ENCODE assay signal across 10 cellular contexts in the genomic region with DNA sequence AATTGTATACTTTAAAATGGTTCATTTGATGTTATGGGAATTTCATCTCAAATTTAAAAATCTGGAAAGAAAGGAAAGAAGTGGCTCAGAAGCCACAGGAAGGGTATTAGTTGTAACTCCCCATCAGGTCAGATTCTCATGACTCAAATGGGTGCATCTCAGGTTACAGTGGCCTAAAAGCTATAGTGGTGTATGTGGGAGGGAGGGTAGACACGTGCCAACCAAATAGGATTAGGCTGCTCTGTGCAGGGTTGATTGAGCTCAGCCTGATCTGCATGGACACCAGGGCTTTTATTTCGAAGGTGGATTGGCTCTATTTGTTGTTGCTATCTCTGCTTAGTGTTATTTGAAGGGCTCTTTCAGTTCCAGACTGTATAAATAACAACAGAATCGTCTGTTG.
DNase-seq lines count a peak whose midpoint lies in the region; ATAC-seq and TF ChIP-seq lines count a peak whose summit lies in the region.
"Had no signal": no experiment of that assay in that cellular context is flagged by ENCODE, and none has a peak within 500 bp of the region (broad histone marks: within the 10 kb centered on the region; RNA-seq: fewer than 3 reads in every experiment).

No MANE protein-coding gene starts in this region.

- H3K4me2 ChIP-seq in skeletal muscle satellite cell (ENCODE audit: low read length) = peak overlapping the region; percentile 9

- H3K4me1 ChIP-seq in endodermal cell (ENCODE audit: control insufficient read depth, insufficient read depth, low read length) (peaks cover 20% of the 10 kb centered on the region), skeletal muscle satellite cell (ENCODE audit: control insufficient read depth, insufficient read depth, low read length) (peaks cover 12% of the 10 kb centered on the region), gastroesophageal sphincter (no peaks in the 10 kb centered on the region)

- no peak overlapping the region for H3K4me3 Mint-ChIP-seq in endodermal cell
- H3K4me3 Mint-ChIP-seq: dendritic cell treated with granulocyte-macrophage colony-stimulating factor and Interleukin-4, amounts not matched to agents 40 ng/mL and 50 ng/mL, for 4 days had no signal

- TF ChIP-seq CTCF in endodermal cell (conservative IDR thresholded peaks at IDR 0.05) = no peak
- TF ChIP-seq CTCF in gastroesophageal sphincter (IDR thresholded peaks at IDR 0.05) = no peak
- TF ChIP-seq CTCF in coronary artery (IDR thresholded peaks at IDR 0.05) = no peak

- DNase-seq in DMS79 treated with DMSO at 0.1 percent for 48 hours (lab: John Stamatoyannopoulos, UW) (peak; percentile 18), DMS79 (lab: John Stamatoyannopoulos, UW) (no peak), NCI-H748 (lab: John Stamatoyannopoulos, UW; ENCODE audit: unreplicated experiment) (peak; percentile 77), endodermal cell (peak; percentile 72), coronary artery (ENCODE audit: low spot score) (no peak)
- DNase-seq: small intestine had no signal

- no peak overlapping the region for H3K27ac Mint-ChIP-seq in endodermal cell
- H3K27ac Mint-ChIP-seq: dendritic cell treated with granulocyte-macrophage colony-stimulating factor and Interleukin-4, amounts not matched to agents 40 ng/mL and 50 ng/mL, for 4 days had no signal

- H3K27me3 Mint-ChIP-seq in endodermal cell (ENCODE audit: insufficient read depth) = no peaks in the 10 kb centered on the region
- H3K27me3 Mint-ChIP-seq: dendritic cell treated with granulocyte-macrophage colony-stimulating factor and Interleukin-4, amounts not matched to agents 40 ng/mL and 50 ng/mL, for 4 days had no signal

- H3K36me3 Mint-ChIP-seq in endodermal cell (ENCODE audit: low read depth) = no peaks in the 10 kb centered on the region

- H3K9me3 Mint-ChIP-seq in endodermal cell = no peaks in the 10 kb centered on the region
- H3K9me3 Mint-ChIP-seq: dendritic cell treated with granulocyte-macrophage colony-stimulating factor and Interleukin-4, amounts not matched to agents 40 ng/mL and 50 ng/mL, for 4 days had no signal

- no peak for TF ChIP-seq POLR2A in gastroesophageal sphincter (IDR thresholded peaks at IDR 0.05)

- H3K27me3 ChIP-seq in endodermal cell (ENCODE audit: control insufficient read depth, insufficient read depth, low read length, poor library complexity, severe bottlenecking) (no peaks in the 10 kb centered on the region), skeletal muscle satellite cell (ENCODE audit: control insufficient read depth, insufficient read depth, low read length) (no peaks in the 10 kb centered on the region), gastroesophageal sphincter (no peaks in the 10 kb centered on the region)

- H3K4me3 ChIP-seq in endodermal cell (ENCODE audit: low read length) = peak overlapping the region; percentile 11
- H3K4me3 ChIP-seq in skeletal muscle satellite cell (ENCODE audit: low read length) = no peak overlapping the region
- H3K4me3 ChIP-seq in gastroesophageal sphincter = no peak overlapping the region
- H3K4me3 ChIP-seq in coronary artery = no peak overlapping the region

- H3K9ac ChIP-seq in endodermal cell (ENCODE audit: extremely low read depth, low read length, poor library complexity, severe bottlenecking) = no peak overlapping the region
- H3K9ac ChIP-seq in skeletal muscle satellite cell (ENCODE audit: low read depth, low read length) = no peak overlapping the region

- ATAC-seq in gastroesophageal sphincter = no peak
- no peak for ATAC-seq in GM21423 (IDR thresholded peaks at IDR 0.05; ENCODE audit: unreplicated experiment)

- no peak overlapping the region for H3K27ac ChIP-seq in endodermal cell (ENCODE audit: low read depth, low read length)
- no peak overlapping the region for H3K27ac ChIP-seq in gastroesophageal sphincter
- H3K27ac ChIP-seq in coronary artery = no peak overlapping the region

- H3K9me3 ChIP-seq in endodermal cell (ENCODE audit: control insufficient read depth, low read length) (no peaks in the 10 kb centered on the region), skeletal muscle satellite cell (replicated peaks; ENCODE audit: low read length) (no peaks in the 10 kb centered on the region), gastroesophageal sphincter (no peaks in the 10 kb centered on the region)

- peaks cover 40% of the 10 kb centered on the region for H3K4me1 Mint-ChIP-seq in endodermal cell

- H3K36me3 ChIP-seq in endodermal cell (ENCODE audit: control insufficient read depth, insufficient read depth, low read length) (no peaks in the 10 kb centered on the region), skeletal muscle satellite cell (ENCODE audit: insufficient read depth, low read length) (no peaks in the 10 kb centered on the region), gastroesophageal sphincter (no peaks in the 10 kb centered on the region)

- WGBS in endodermal cell (ENCODE audit: insufficient coverage in 1 of 2, insufficient read length in 1 of 2), 2 experiments = 36 to 71% methylated on average over 1 to 3 of the region's 3 CpGs
- WGBS in gastroesophageal sphincter (ENCODE audit: low coverage in 1 of 2), 2 donors = 33 to 50% methylated on average over 3 of the region's 3 CpGs

- no peak for TF ChIP-seq EP300 in gastroesophageal sphincter (IDR thresholded peaks at IDR 0.05)

Comparison
In these comparisons a context has a peak if more than half of its experiments do, and no peak if none do; other contexts are left out.
1. DNase-seq: peak in DMS79 treated with DMSO at 0.1 percent for 48 hours (single experiment), NCI-H748 (single experiment) and endodermal cell (single experiment); none in DMS79 (single experiment) and coronary artery (single experiment).